8 cellular contexts compared by ENCODE assay signal in the genomic region with DNA sequence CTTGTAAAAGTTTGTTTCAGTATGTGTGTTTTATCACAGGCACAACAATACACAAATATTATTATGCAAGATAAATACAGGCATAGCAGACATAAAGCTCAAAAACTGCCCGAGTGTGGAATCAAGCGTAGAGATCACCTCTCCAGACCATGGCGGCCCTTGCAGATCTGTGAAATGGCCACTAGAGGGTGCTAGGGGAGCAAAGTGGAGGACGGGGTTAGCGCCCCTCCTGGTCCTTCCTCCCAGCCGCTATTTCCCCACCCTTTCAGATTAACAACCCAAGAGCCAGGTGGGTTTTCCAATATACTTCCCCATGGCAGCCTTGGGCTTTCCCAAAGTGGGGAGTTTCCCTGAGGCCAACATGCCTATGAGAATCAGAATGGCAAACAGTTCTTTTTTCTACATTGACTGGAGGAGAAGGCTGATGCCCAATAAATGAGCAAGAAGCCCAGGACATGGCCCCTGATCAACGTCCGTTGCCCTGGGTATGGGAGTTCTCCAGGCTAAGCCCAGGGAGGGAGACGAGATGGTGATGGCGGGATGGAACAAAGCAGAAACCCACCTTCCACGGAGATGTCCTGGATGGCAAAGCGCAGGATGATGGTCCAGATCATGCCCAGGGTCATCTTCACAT.
DNase-seq lines count a peak whose midpoint lies in the region; ATAC-seq and TF ChIP-seq lines count a peak whose summit lies in the region.

No MANE protein-coding gene starts in this region.

- WGBS in liver = 40% methylated on average over 12 of the region's 12 CpGs

- peak; percentile 89 for DNase-seq in ELR (ENCODE audit: low read depth)
- peak; percentile 47 for DNase-seq in NCI-H524 treated with DMSO at 0.1 percent for 48 hours (lab: John Stamatoyannopoulos, UW)
- DNase-seq in activated CD4-positive, alpha-beta T cell treated with anti-CD3 and anti-CD28 coated beads, Interleukin-2, amount 50 U/mL, for 1 hour = peak; percentile 80
- DNase-seq in dedifferentiated amniotic fluid mesenchymal stem cell (ENCODE audit: extremely low spot score) = peak; percentile 73
- peak; percentile 57 to 66 (median 63) for DNase-seq in stimulated activated CD4-positive, alpha-beta T cell treated with anti-CD3 and anti-CD28 coated beads, TNF-alpha, amount 100 ng/mL, for 4 hours (ENCODE audit: low read depth in 3 of 3)

- peak; percentile 99 to 100 for TF ChIP-seq RAD21 in liver (IDR thresholded peaks at IDR 0.05)

- H3K9ac ChIP-seq in liver (ENCODE audit: low read depth in 1 of 2, low read length in 2 of 2) = no peak overlapping the region

- H3K4me1 ChIP-seq in liver (ENCODE audit: control insufficient read depth in 4 of 4, insufficient read depth in 4 of 4, low read length in 3 of 4) = no peaks in the 10 kb centered on the region

- peaks cover 14 to 41% (median 30%) of the 10 kb centered on the region in 4 donors for H3K36me3 ChIP-seq in liver (ENCODE audit: control insufficient read depth in 4 of 4, insufficient read depth in 3 of 4, low read depth in 1 of 4, low read length in 3 of 4)

- ATAC-seq in HG03135 (IDR thresholded peaks at IDR 0.05; ENCODE audit: unreplicated experiment) = peak; percentile 71
- ATAC-seq in GM21360 (IDR thresholded peaks at IDR 0.05; ENCODE audit: unreplicated experiment) = no peak

- H3K9me3 ChIP-seq in liver (ENCODE audit: control insufficient read depth in 4 of 4, low read length in 3 of 4) = no peaks in the 10 kb centered on the region

- TF ChIP-seq CTCF in liver (IDR thresholded peaks at IDR 0.05; ENCODE audit: low read depth, low read length, missing input control) = peak; percentile 99

- H3K27me3 ChIP-seq in liver (ENCODE audit: control insufficient read depth in 4 of 4, insufficient read depth in 4 of 4, low read length in 3 of 4) = no peaks in the 10 kb centered on the region

- H3K27ac ChIP-seq in liver (ENCODE audit: low read depth in 1 of 2, low read length in 2 of 2) = peak overlapping the region in 1 of 2 donors; percentile 23

- no peak overlapping the region for H3K4me3 ChIP-seq in liver (ENCODE audit: low read depth in 1 of 3, low read length in 3 of 3)

TF ChIP-seq in liver, 16 proteins besides CTCF, POLR2A, EP300 and RAD21:
- no peak for TF ChIP-seq FOXA2 (IDR thresholded peaks at IDR 0.05)
- TF ChIP-seq, protein P1, sequence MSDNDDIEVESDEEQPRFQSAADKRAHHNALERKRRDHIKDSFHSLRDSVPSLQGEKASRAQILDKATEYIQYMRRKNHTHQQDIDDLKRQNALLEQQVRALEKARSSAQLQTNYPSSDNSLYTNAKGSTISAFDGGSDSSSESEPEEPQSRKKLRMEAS (IDR thresholded peaks at IDR 0.05) = no peak
- TF ChIP-seq JUND (IDR thresholded peaks at IDR 0.05) = no peak
- TF ChIP-seq SP1 (IDR thresholded peaks at IDR 0.05) = no peak
- no peak for TF ChIP-seq HNF4G (IDR thresholded peaks at IDR 0.05)
- no peak for TF ChIP-seq TAF1 (conservative IDR thresholded peaks at IDR 0.05)
- TF ChIP-seq GABPA (IDR thresholded peaks at IDR 0.05 in 1 of 2, conservative IDR thresholded peaks at IDR 0.05 in 1 of 2) = no peak
- no peak for TF ChIP-seq ZBTB33 (IDR thresholded peaks at IDR 0.05)
- TF ChIP-seq, protein P2, sequence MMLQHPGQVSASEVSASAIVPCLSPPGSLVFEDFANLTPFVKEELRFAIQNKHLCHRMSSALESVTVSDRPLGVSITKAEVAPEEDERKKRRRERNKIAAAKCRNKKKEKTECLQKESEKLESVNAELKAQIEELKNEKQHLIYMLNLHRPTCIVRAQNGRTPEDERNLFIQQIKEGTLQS (IDR thresholded peaks at IDR 0.05) = no peak
- TF ChIP-seq YY1 (IDR thresholded peaks at IDR 0.05) = peak; percentile 44
- peak in 1 of 2 donors; percentile 44 for TF ChIP-seq RXRA (IDR thresholded peaks at IDR 0.05)
- TF ChIP-seq NR2F2 (IDR thresholded peaks at IDR 0.05) = no peak
- no peak for TF ChIP-seq FOXA1 (IDR thresholded peaks at IDR 0.05)
- peak in 1 of 2 donors; percentile 3 for TF ChIP-seq HNF4A (conservative IDR thresholded peaks at IDR 0.05)
- TF ChIP-seq, protein P3, sequence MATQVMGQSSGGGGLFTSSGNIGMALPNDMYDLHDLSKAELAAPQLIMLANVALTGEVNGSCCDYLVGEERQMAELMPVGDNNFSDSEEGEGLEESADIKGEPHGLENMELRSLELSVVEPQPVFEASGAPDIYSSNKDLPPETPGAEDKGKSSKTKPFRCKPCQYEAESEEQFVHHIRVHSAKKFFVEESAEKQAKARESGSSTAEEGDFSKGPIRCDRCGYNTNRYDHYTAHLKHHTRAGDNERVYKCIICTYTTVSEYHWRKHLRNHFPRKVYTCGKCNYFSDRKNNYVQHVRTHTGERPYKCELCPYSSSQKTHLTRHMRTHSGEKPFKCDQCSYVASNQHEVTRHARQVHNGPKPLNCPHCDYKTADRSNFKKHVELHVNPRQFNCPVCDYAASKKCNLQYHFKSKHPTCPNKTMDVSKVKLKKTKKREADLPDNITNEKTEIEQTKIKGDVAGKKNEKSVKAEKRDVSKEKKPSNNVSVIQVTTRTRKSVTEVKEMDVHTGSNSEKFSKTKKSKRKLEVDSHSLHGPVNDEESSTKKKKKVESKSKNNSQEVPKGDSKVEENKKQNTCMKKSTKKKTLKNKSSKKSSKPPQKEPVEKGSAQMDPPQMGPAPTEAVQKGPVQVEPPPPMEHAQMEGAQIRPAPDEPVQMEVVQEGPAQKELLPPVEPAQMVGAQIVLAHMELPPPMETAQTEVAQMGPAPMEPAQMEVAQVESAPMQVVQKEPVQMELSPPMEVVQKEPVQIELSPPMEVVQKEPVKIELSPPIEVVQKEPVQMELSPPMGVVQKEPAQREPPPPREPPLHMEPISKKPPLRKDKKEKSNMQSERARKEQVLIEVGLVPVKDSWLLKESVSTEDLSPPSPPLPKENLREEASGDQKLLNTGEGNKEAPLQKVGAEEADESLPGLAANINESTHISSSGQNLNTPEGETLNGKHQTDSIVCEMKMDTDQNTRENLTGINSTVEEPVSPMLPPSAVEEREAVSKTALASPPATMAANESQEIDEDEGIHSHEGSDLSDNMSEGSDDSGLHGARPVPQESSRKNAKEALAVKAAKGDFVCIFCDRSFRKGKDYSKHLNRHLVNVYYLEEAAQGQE (IDR thresholded peaks at IDR 0.05) = no peak
- no peak for TF ChIP-seq EGR1 (IDR thresholded peaks at IDR 0.05; ENCODE audit: low read depth in 2 of 2)
